1 cellular context compared by ENCODE assay signal in genomic region chr9:25017779-25018178, GRCh38.
A peak's percentile ranks its signal among the peaks of the same experiment; 100 is the strongest.
TF ChIP-seq lines count a peak whose summit lies in the region.

No MANE protein-coding gene starts in this region.

TF ChIP-seq in HEK293, 187 proteins besides CTCF, POLR2A, EP300 and RAD21 (continued from another document):
- TF ChIP-seq ZBTB11 (tag by site-specific recombination; conservative IDR thresholded peaks at IDR 0.05; ENCODE audit: low read depth) (peak; percentile 48), ZFP41 (tag by site-specific recombination; IDR thresholded peaks at IDR 0.05; ENCODE audit: borderline replicate concordance) (no peak)
